ENCODE assay signal across 8 cellular contexts in genomic region chr2:11344342-11344955, GRCh38. TPM values are rescaled to one million over a fixed set of nuclear protein-coding genes. Genes with fewer than 3 reads are reported as not detected.
DNase-seq lines count a peak whose midpoint lies in the region; ATAC-seq, FAIRE-seq and TF ChIP-seq lines count a peak whose summit lies in the region.

Gene ROCK2, minus strand, starts transcription at chr2:11344636. Its CDS starts 500 bp downstream, at chr2:11344136.

- TF ChIP-seq POLR2A in HepG2 (IDR thresholded peaks at IDR 0.05; ENCODE audit: insufficient read depth in 1 of 2, low read depth in 2 of 2, low read length in 2 of 2), result peak; percentile 17 to 80; a peak in 3 of 4 replicates

- H3K36me3 ChIP-seq in HepG2 (replicated peaks in 1 of 2; ENCODE audit: control insufficient read depth in 1 of 2, insufficient read depth in 2 of 2, low read length in 2 of 2), result no peaks in the 10 kb centered on the region

- peaks cover 52% of the 10 kb centered on the region for H3K4me1 ChIP-seq in HepG2 (ENCODE audit: insufficient read depth, low read length)

- peaks cover 2% of the 10 kb centered on the region for H3K36me3 Mint-ChIP-seq in activated CD4-positive, alpha-beta T cell treated with anti-CD3 and anti-CD28 coated beads, Interleukin-2, amount 10 ng/mL, durations not matched to agents 7 days and 5 days (ENCODE audit: low read depth)
- H3K36me3 Mint-ChIP-seq in dendritic cell treated with granulocyte-macrophage colony-stimulating factor and Interleukin-4, amounts not matched to agents 40 ng/mL and 50 ng/mL, for 4 days (ENCODE audit: low read depth), result peaks cover 7% of the 10 kb centered on the region

- intact Hi-C loops in dendritic cell treated with granulocyte-macrophage colony-stimulating factor and Interleukin-4, amounts not matched to agents 40 ng/mL and 50 ng/mL, for 4 days (cut with micrococcal nuclease), result loop anchor here (10.0 kb wide), 4 partner anchors 110 to 530 kb away; partner anchors contain the start of genes LPIN1 and PDIA6
- intact Hi-C loops in HepG2 (cut with micrococcal nuclease; ENCODE audit: unreplicated experiment), result loop anchor here (10.0 kb wide), 1 partner anchor 210 kb away; a partner anchor contains a TSS

- peaks cover 13% of the 10 kb centered on the region for H3K27me3 Mint-ChIP-seq in activated CD4-positive, alpha-beta T cell treated with anti-CD3 and anti-CD28 coated beads, Interleukin-2, amount 10 ng/mL, durations not matched to agents 7 days and 5 days
- no peaks in the 10 kb centered on the region for H3K27me3 Mint-ChIP-seq in dendritic cell treated with granulocyte-macrophage colony-stimulating factor and Interleukin-4, amounts not matched to agents 40 ng/mL and 50 ng/mL, for 4 days

- peak within 1 kb of the TSS; percentile 98 for H3K27ac ChIP-seq in HepG2 (ENCODE audit: extremely low read length, insufficient read depth, low read length)

- peak within 1 kb of the TSS; percentile 95 for H3K4me3 Mint-ChIP-seq in activated CD4-positive, alpha-beta T cell treated with anti-CD3 and anti-CD28 coated beads, Interleukin-2, amount 10 ng/mL, durations not matched to agents 7 days and 5 days
- peak within 1 kb of the TSS; percentile 87 for H3K4me3 Mint-ChIP-seq in dendritic cell treated with granulocyte-macrophage colony-stimulating factor and Interleukin-4, amounts not matched to agents 40 ng/mL and 50 ng/mL, for 4 days

- no peak for TF ChIP-seq RAD21 in HepG2 (CRISPR knock-in tag; IDR thresholded peaks at IDR 0.05)

- no peak for FAIRE-seq in HepG2 (lab: Jason Lieb, UNC)

- no peaks in the 10 kb centered on the region for H3K9me3 ChIP-seq in HepG2 (ENCODE audit: low read length)

- CTCF ChIA-PET in activated CD4-positive, alpha-beta T cell treated with anti-CD3 and anti-CD28 coated beads, Interleukin-2, amount 10 ng/mL, durations not matched to agents 7 days and 5 days (lab: Charles Lee), result interaction anchor here (0.7 to 1.5 kb wide), 4 partner anchors 11 to 240 kb away, joined by 3 to 5 read pairs (median 4); no protein-coding TSS in a partner anchor
- CTCF ChIA-PET in HepG2 (lab: Yijun Ruan, JAX; ENCODE audit: low intra/inter-chr PET ratio, low total read pairs), result interaction anchor here (1.8 kb wide), 1 partner anchor 13 kb away, joined by 5 read pairs; no protein-coding TSS in a partner anchor

- DNase-seq in AG20443 (ENCODE audit: low spot score) (peak; percentile 93), NCI-H524 (lab: John Stamatoyannopoulos, UW) (peak; percentile 73 to 86), HepG2 (ENCODE audit: low spot score) (peak; percentile 88)
- DNase-seq in activated CD4-positive, alpha-beta T cell treated with anti-CD3 and anti-CD28 coated beads, Interleukin-2, amount 10 ng/mL, durations not matched to agents 7 days and 5 days, result peak; percentile 64
- peak; percentile 69 for DNase-seq in stimulated activated CD4-positive, alpha-beta T cell treated with anti-CD3 and anti-CD28 coated beads, Interleukin-4, amount 100 ng/mL, for 24 hours

- peak within 1 kb of the TSS; percentile 92 for H3K27ac Mint-ChIP-seq in activated CD4-positive, alpha-beta T cell treated with anti-CD3 and anti-CD28 coated beads, Interleukin-2, amount 10 ng/mL, durations not matched to agents 7 days and 5 days
- H3K27ac Mint-ChIP-seq in dendritic cell treated with granulocyte-macrophage colony-stimulating factor and Interleukin-4, amounts not matched to agents 40 ng/mL and 50 ng/mL, for 4 days, result peak within 1 kb of the TSS; percentile 92

- H3K4me3 ChIP-seq in HepG2 (replicated peaks in 1 of 3; ENCODE audit: insufficient read depth in 1 of 3, low read depth in 2 of 3, low read length in 3 of 3), result peak within 1 kb of the TSS; percentile 72 to 96 (median 86)

- no peaks in the 10 kb centered on the region for H3K9me3 Mint-ChIP-seq in activated CD4-positive, alpha-beta T cell treated with anti-CD3 and anti-CD28 coated beads, Interleukin-2, amount 10 ng/mL, durations not matched to agents 7 days and 5 days
- H3K9me3 Mint-ChIP-seq in dendritic cell treated with granulocyte-macrophage colony-stimulating factor and Interleukin-4, amounts not matched to agents 40 ng/mL and 50 ng/mL, for 4 days, result no peaks in the 10 kb centered on the region

- POLR2A ChIA-PET in activated CD4-positive, alpha-beta T cell treated with anti-CD3 and anti-CD28 coated beads, Interleukin-2, amount 10 ng/mL, durations not matched to agents 7 days and 5 days (lab: Charles Lee), result no interaction called here
- POLR2A ChIA-PET in HepG2 (lab: Yijun Ruan, JAX), result interaction anchor here (1.0 to 8.4 kb wide), 24 partner anchors 10 to 212 kb away, joined by 3 to 465 read pairs (median 10); partner anchors contain the start of gene SLC66A3

- 1% methylated on average over 42 of the region's 90 CpGs for WGBS in HepG2 (ENCODE audit: low lambda C conversion rate)

- peak; percentile 64 for ATAC-seq in GM19035 (IDR thresholded peaks at IDR 0.05; ENCODE audit: unreplicated experiment)
- ATAC-seq in HG03342 (IDR thresholded peaks at IDR 0.05; ENCODE audit: unreplicated experiment), result peak; percentile 57
- ATAC-seq in HepG2, result peak; percentile 52

- H3K9ac ChIP-seq in HepG2 (ENCODE audit: insufficient read depth, low read depth, low read length), result peak within 1 kb of the TSS; percentile 99

- TF ChIP-seq EP300 in HepG2 (IDR thresholded peaks at IDR 0.05; ENCODE audit: low read depth in 2 of 2, low read length in 2 of 2) (peak in 1 of 2 experiments; percentile 52; a peak in 2 of 4 replicates), HepG2 (CRISPR knock-in tag; IDR thresholded peaks at IDR 0.05; ENCODE audit: borderline replicate concordance) (peak; percentile 20; the same call in 1 of the 2 replicates)

- H4K20me1 ChIP-seq in HepG2 (ENCODE audit: insufficient read depth, low read length), result peaks cover 42% of the 10 kb centered on the region

- H3K27me3 ChIP-seq in HepG2 (ENCODE audit: control insufficient read depth in 1 of 2, insufficient read depth in 2 of 2, low read length in 2 of 2), result no peaks in the 10 kb centered on the region; a peak in 1 of 5 replicates

- no peak within 1 kb of the TSS for H2AFZ ChIP-seq in HepG2 (ENCODE audit: low read length)

- peaks cover 29% of the 10 kb centered on the region for H3K4me1 Mint-ChIP-seq in activated CD4-positive, alpha-beta T cell treated with anti-CD3 and anti-CD28 coated beads, Interleukin-2, amount 10 ng/mL, durations not matched to agents 7 days and 5 days
- H3K4me1 Mint-ChIP-seq in dendritic cell treated with granulocyte-macrophage colony-stimulating factor and Interleukin-4, amounts not matched to agents 40 ng/mL and 50 ng/mL, for 4 days (ENCODE audit: low read depth), result peaks cover 22% of the 10 kb centered on the region

- in situ Hi-C loops in HepG2 (cut with HindIII; ENCODE audit: extremely low pct_ligation_motif_present, low pct_unique_long_range_greater_than_20kb), result loop anchor here (5.0 kb wide), 1 partner anchor 68 kb away; no protein-coding TSS in a partner anchor

- TF ChIP-seq CTCF in HepG2 (CRISPR knock-in tag; IDR thresholded peaks at IDR 0.05), result peak; percentile 19; the same call in 1 of the 2 replicates

- peak within 1 kb of the TSS; percentile 97 for H3K4me2 ChIP-seq in HepG2 (ENCODE audit: low read depth, low read length)

- BruUV-seq in HepG2 (replicated peaks; lab: Mats Ljungman, UMichigan), result no TSS peak

- H3K79me2 ChIP-seq in HepG2 (ENCODE audit: insufficient read depth, low read length), result peaks cover 64% of the 10 kb centered on the region

TF ChIP-seq in HepG2, 621 proteins besides CTCF, POLR2A, EP300 and RAD21 (continues in another document):
- no peak for TF ChIP-seq HNRNPL (IDR thresholded peaks at IDR 0.05; ENCODE audit: low read depth, low read length)
- TF ChIP-seq RARA (CRISPR knock-in tag; IDR thresholded peaks at IDR 0.05), result peak; percentile 84
- no peak for TF ChIP-seq ZNF343 (CRISPR knock-in tag; IDR thresholded peaks at IDR 0.05)
- 0 out of 2 replicates have a peak, but pooled peaks have one; percentile 46 for TF ChIP-seq STAT5B (CRISPR knock-in tag; IDR thresholded peaks at IDR 0.05)
- TF ChIP-seq ZNF333 (CRISPR knock-in tag; IDR thresholded peaks at IDR 0.05; ENCODE audit: borderline replicate concordance), result 0 out of 2 replicates have a peak, but pooled peaks have one; percentile 36
- TF ChIP-seq ZFY (CRISPR knock-in tag; IDR thresholded peaks at IDR 0.05), result peak; percentile 66
- no peak for TF ChIP-seq ZNF703 (CRISPR knock-in tag; IDR thresholded peaks at IDR 0.05; ENCODE audit: borderline replicate concordance)
- peak; percentile 74 for TF ChIP-seq ZNF747 (CRISPR knock-in tag; IDR thresholded peaks at IDR 0.05; ENCODE audit: borderline replicate concordance)
- TF ChIP-seq SMARCE1 (IDR thresholded peaks at IDR 0.05; ENCODE audit: borderline replicate concordance), result no peak

RNA-seq across cellular contexts. Expression of gene ROCK2, which starts in this region (rescaled TPM):
- 10 to 100 TPM; 19.1 to 20.5 TPM for total RNA-seq in activated CD4-positive, alpha-beta T cell treated with anti-CD3 and anti-CD28 coated beads, Interleukin-2, amount 10 ng/mL, durations not matched to agents 7 days and 5 days
- 119 and 174 TPM in 2 replicates for total RNA-seq in HepG2 (2016; rRNA removed; fragmentation: Illumina TruSeq; extraction: Trizol)
- 13.0 and 13.5 TPM in 2 replicates for total RNA-seq in HepG2 (2016; cell fraction: cytosol; rRNA removed; fragmentation: Illumina TruSeq; extraction: Trizol; ENCODE audit: low read depth)
- 112 and 164 TPM in 2 replicates for total RNA-seq in HepG2 (2016; cell fraction: insoluble cytoplasmic fraction; rRNA removed; fragmentation: Illumina TruSeq; extraction: Trizol)
- total RNA-seq in HepG2 (2016; cell fraction: membrane; rRNA removed; fragmentation: Illumina TruSeq; extraction: Trizol), result 35.2 and 39.5 TPM in 2 replicates
- total RNA-seq in HepG2 (2016; cell fraction: nucleus; rRNA removed; fragmentation: Illumina TruSeq; extraction: Trizol), result 134 and 149 TPM in 2 replicates
- polyA plus RNA-seq in HepG2 (2011; rRNA removed), result 31.9 and 38.1 TPM in 2 replicates
- 14.6 and 24.9 TPM in 2 replicates for polyA plus RNA-seq in HepG2 (2011; cell fraction: cytosol; rRNA removed)
- polyA plus RNA-seq in HepG2 (2011; cell fraction: nucleus; rRNA removed), result 19.3 and 29.4 TPM in 2 replicates
- polyA plus RNA-seq in HepG2 (2012), result 62.4 and 98.0 TPM in 2 replicates
- 1.6 and 1.8 TPM in 2 replicates for polyA plus RNA-seq in HepG2 (2016; cell fraction: cytosol; fragmentation: Illumina TruSeq; extraction: Trizol; ENCODE audit: low read depth)
- 87.7 and 90.4 TPM in 2 replicates for polyA plus RNA-seq in HepG2 (2016; cell fraction: insoluble cytoplasmic fraction; fragmentation: Illumina TruSeq; extraction: Trizol; ENCODE audit: low read depth)
- polyA plus RNA-seq in HepG2 (2016; cell fraction: membrane; fragmentation: Illumina TruSeq; extraction: Trizol; ENCODE audit: low read depth), result 6.9 and 8.4 TPM in 2 replicates
- polyA plus RNA-seq in HepG2 (2016; cell fraction: nucleus; fragmentation: Illumina TruSeq; extraction: Trizol; ENCODE audit: insufficient read depth, low read depth), result 77.5 and 87.9 TPM in 2 replicates
- 17.3 and 25.8 TPM in 2 replicates for polyA minus RNA-seq in HepG2 (2011; rRNA and poly(A)+ RNA removed; ENCODE audit: low replicate concordance)
- polyA minus RNA-seq in HepG2 (2011; cell fraction: cytosol; rRNA and poly(A)+ RNA removed), result 82.6 and 95.3 TPM in 2 replicates
- 275 and 284 TPM in 2 replicates for polyA minus RNA-seq in HepG2 (2011; cell fraction: nucleus; rRNA and poly(A)+ RNA removed)

Comparison
In these comparisons a context has a peak if more than half of its experiments do, and no peak if none do; other contexts are left out.
1. Peak in every context shown above with its lines: DNase-seq, ATAC-seq, H3K4me3 ChIP-seq and H3K27ac ChIP-seq.